25 cellular contexts compared by ENCODE assay signal in the genomic region with DNA sequence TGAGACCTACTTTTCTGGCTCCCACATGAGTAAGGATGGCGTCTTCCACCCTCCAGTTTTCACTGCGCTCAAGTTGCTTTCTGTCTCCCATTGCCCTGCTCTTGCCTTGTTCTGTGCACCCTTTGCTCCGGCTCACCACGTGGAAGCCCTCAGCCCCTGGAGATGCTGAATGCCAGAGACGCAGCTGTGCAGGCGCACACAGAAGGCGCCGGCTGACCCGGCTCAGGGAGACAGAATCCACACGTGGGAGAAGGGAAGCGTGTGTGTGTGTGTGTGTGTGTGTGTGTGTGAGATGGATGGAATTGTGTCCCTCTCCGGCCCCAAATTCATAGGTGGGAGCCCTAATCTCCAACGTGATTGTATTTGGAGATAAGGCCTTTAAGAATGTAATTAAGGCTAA.
DNase-seq lines count a peak whose midpoint lies in the region; ATAC-seq, FAIRE-seq and TF ChIP-seq lines count a peak whose summit lies in the region.
"Had no signal": no experiment of that assay in that cellular context is flagged by ENCODE, and none has a peak within 500 bp of the region (broad histone marks: within the 10 kb centered on the region; RNA-seq: fewer than 3 reads in every experiment).

No MANE protein-coding gene starts in this region.

- no peaks in the 10 kb centered on the region for H3K79me2 ChIP-seq in HCT116 (ENCODE audit: insufficient read depth, low read length)
- H3K79me2 ChIP-seq in neural progenitor cell (ENCODE audit: low read depth), result no peaks in the 10 kb centered on the region
- no peaks in the 10 kb centered on the region for H3K79me2 ChIP-seq in H9 (ENCODE audit: insufficient read depth, low read length)

- H3K18ac ChIP-seq in H9 (ENCODE audit: insufficient read length, low read depth, low read length), result no peak overlapping the region

- TF ChIP-seq RAD21 in A549 (conservative IDR thresholded peaks at IDR 0.05 in 1 of 2, IDR thresholded peaks at IDR 0.05 in 1 of 2), result no peak
- TF ChIP-seq RAD21 in HCT116 (IDR thresholded peaks at IDR 0.05; ENCODE audit: low read depth), result no peak

- POLR2A ChIA-PET in A549 (lab: Yijun Ruan, JAX), result no interaction called here
- POLR2A ChIA-PET in HCT116 (lab: Charles Lee), result interaction anchor here (1.7 kb wide), 1 partner anchor 23 kb away, joined by 4 read pairs; no protein-coding TSS in a partner anchor

- no peak overlapping the region for H2BK5ac ChIP-seq in H9 (ENCODE audit: insufficient read length, low read length)

- H3K27me3 Mint-ChIP-seq in neural progenitor cell (ENCODE audit: insufficient read depth, low read depth) (peaks cover 3% of the 10 kb centered on the region), H9 (ENCODE audit: low read depth) (peaks cover 4% of the 10 kb centered on the region; the same call in 1 of the 2 replicates)

- RAD21 ChIA-PET in HCT116 (lab: Charles Lee; ENCODE audit: low non-redundant PET in 1 of 2, low total read pairs in 2 of 2, uncharacterized antibody in 2 of 2, unreplicated experiment in 2 of 2), result no interaction called here

- H2AFZ ChIP-seq in HCT116 (ENCODE audit: low read depth, low read length, poor library complexity, severe bottlenecking) (no peak overlapping the region), neural progenitor cell (replicated peaks) (no peak overlapping the region), H9 (ENCODE audit: low read length) (no peak overlapping the region)

- H4K5ac ChIP-seq in H9 (ENCODE audit: insufficient read length, low read depth, low read length), result no peak overlapping the region

- H3K9me2 ChIP-seq in HCT116 (ENCODE audit: insufficient read depth), result no peaks in the 10 kb centered on the region

- no peaks in the 10 kb centered on the region for H3F3A ChIP-seq in neural progenitor cell (ENCODE audit: low read depth)

- H3K9ac ChIP-seq in HCT116 (ENCODE audit: low read length) (no peak overlapping the region), neural progenitor cell (no peak overlapping the region), H9 (ENCODE audit: extremely low read depth, insufficient read length, low read length) (no peak overlapping the region)

- H4K20me1 ChIP-seq in HCT116 (ENCODE audit: insufficient read depth) (no peaks in the 10 kb centered on the region), neural progenitor cell (ENCODE audit: low read depth) (no peaks in the 10 kb centered on the region), H9 (ENCODE audit: control insufficient read depth, insufficient read depth, insufficient read length) (no peaks in the 10 kb centered on the region)

- no peak overlapping the region for H4K91ac ChIP-seq in H9 (ENCODE audit: insufficient read length, low read depth, low read length)

- H2BK12ac ChIP-seq in H9 (ENCODE audit: insufficient read length, low read depth, low read length), result no peak overlapping the region

- no peak for TF ChIP-seq CTCF in A549 (IDR thresholded peaks at IDR 0.05)
- no peak for TF ChIP-seq CTCF in HCT116 (IDR thresholded peaks at IDR 0.05 in 2 of 3, conservative IDR thresholded peaks at IDR 0.05 in 1 of 3; ENCODE audit: borderline replicate concordance in 1 of 3, insufficient read depth in 1 of 3, low read depth in 2 of 3, low read length in 2 of 3)
- TF ChIP-seq CTCF in esophagus muscularis mucosa (IDR thresholded peaks at IDR 0.05), result no peak
- no peak for TF ChIP-seq CTCF in neural progenitor cell (IDR thresholded peaks at IDR 0.05)
- TF ChIP-seq CTCF in upper lobe of right lung (IDR thresholded peaks at IDR 0.05), result no peak
- no peak for TF ChIP-seq CTCF in H9 (conservative IDR thresholded peaks at IDR 0.05)

- no peak overlapping the region for H3K4ac ChIP-seq in H9 (ENCODE audit: low read depth, low read length)

- no peak overlapping the region for H4K8ac ChIP-seq in H9 (replicated peaks; ENCODE audit: insufficient read length, low read depth, low read length)

- H2BK20ac ChIP-seq in H9 (ENCODE audit: low read depth, low read length, poor library complexity, severe bottlenecking), result no peak overlapping the region

- H3K23ac ChIP-seq in H9 (ENCODE audit: insufficient read length, low read depth, low read length), result no peak overlapping the region

- H3K4me3 ChIP-seq in A549 (no peak overlapping the region), HCT116 (replicated peaks in 1 of 2; ENCODE audit: low read depth in 1 of 2, low read length in 2 of 2) (no peak overlapping the region), esophagus muscularis mucosa (no peak overlapping the region), neural progenitor cell (no peak overlapping the region), upper lobe of right lung (no peak overlapping the region)
- H3K4me3 ChIP-seq: MG63, SK-N-MC had no signal

- BruUV-seq in HCT116 (replicated peaks; lab: Mats Ljungman, UMichigan), result no TSS peak

- no peak overlapping the region for H2BK120ac ChIP-seq in H9 (ENCODE audit: low read depth, low read length, poor library complexity, severe bottlenecking)

- no peak overlapping the region for H2BK15ac ChIP-seq in H9 (ENCODE audit: low read depth, low read length)

- no peaks in the 10 kb centered on the region for H3K23me2 ChIP-seq in H9 (ENCODE audit: insufficient read length, low read depth, low read length, poor library complexity, severe bottlenecking)

- DNase-seq in A549 (ENCODE audit: low read depth in 1 of 2, low spot score in 1 of 2), result no peak
- DNase-seq in HCT116 (ENCODE audit: low read depth, low spot score), result no peak
- DNase-seq in esophagus muscularis mucosa (ENCODE audit: extremely low spot score), result no peak
- DNase-seq in neural progenitor cell (ENCODE audit: low spot score), result no peak
- DNase-seq in NCI-H1694 treated with DMSO at 0.1 percent for 48 hours (lab: John Stamatoyannopoulos, UW), result no peak
- no peak for DNase-seq in upper lobe of right lung
- DNase-seq in H9, result no peak
- DNase-seq: Calu3; CD4-positive, alpha-beta memory T cell; DMS53; Kasumi-1; MG63; NCI-H1048; NCI-H1436 treated with DMSO at 0.1 percent for 48 hours; NCI-H2029 treated with DMSO at 0.1 percent for 48 hours; NCI-H2171; NCI-H748 treated with DMSO at 0.1 percent for 48 hours; SHP77 had no signal

- TF ChIP-seq POLR2A in A549 (IDR thresholded peaks at IDR 0.05; ENCODE audit: low read length) (no peak), HCT116 (IDR thresholded peaks at IDR 0.05; ENCODE audit: borderline replicate concordance, extremely low read depth, insufficient read depth, insufficient read length) (no peak), esophagus muscularis mucosa (IDR thresholded peaks at IDR 0.05; ENCODE audit: low read depth) (no peak)

- TF ChIP-seq EP300 in A549 (IDR thresholded peaks at IDR 0.05), result no peak
- no peak for TF ChIP-seq EP300 in esophagus muscularis mucosa (IDR thresholded peaks at IDR 0.05)

- no peak overlapping the region for H3K14ac ChIP-seq in H9 (ENCODE audit: insufficient read depth, low read length)

- H3K79me1 ChIP-seq in H9 (ENCODE audit: insufficient read depth, low read depth, low read length, poor library complexity, severe bottlenecking), result no peaks in the 10 kb centered on the region

- 94% methylated on average over 13 of the region's 13 CpGs for WGBS in A549 (ENCODE audit: missing lambda C conversion rate)
- WGBS in esophagus muscularis mucosa, result 89% methylated on average over 13 of the region's 13 CpGs
- no CpG with 5 or more reads among the region's 13 CpGs for WGBS in H9 (ENCODE audit: extremely low coverage, insufficient read length, low lambda C conversion rate)

- no peak overlapping the region for H3K56ac ChIP-seq in H9 (ENCODE audit: insufficient read length, low read depth, low read length)

- H3K9me3 Mint-ChIP-seq in neural progenitor cell, result peaks cover 7% of the 10 kb centered on the region
- H3K9me3 Mint-ChIP-seq in H9, result no peaks in the 10 kb centered on the region
- H3K9me3 Mint-ChIP-seq: CD4-positive, alpha-beta memory T cell had no signal

- H3K36me3 Mint-ChIP-seq in neural progenitor cell (no peaks in the 10 kb centered on the region), H9 (ENCODE audit: insufficient read depth in 1 of 3, low read depth in 3 of 3) (no peaks in the 10 kb centered on the region)
- H3K36me3 Mint-ChIP-seq: CD4-positive, alpha-beta memory T cell; IgD-negative memory B cell had no signal

- no peak overlapping the region for H3T11ph ChIP-seq in H9 (ENCODE audit: low read length)

- H3K9me3 ChIP-seq in A549, result no peaks in the 10 kb centered on the region
- H3K9me3 ChIP-seq in HCT116 (ENCODE audit: control insufficient read depth in 1 of 2, insufficient read depth in 1 of 2, low read depth in 1 of 2, low read length in 2 of 2), result no peaks in the 10 kb centered on the region
- H3K9me3 ChIP-seq in esophagus muscularis mucosa, result no peaks in the 10 kb centered on the region
- H3K9me3 ChIP-seq in neural progenitor cell (ENCODE audit: low read depth), result no peaks in the 10 kb centered on the region
- H3K9me3 ChIP-seq in upper lobe of right lung, result no peaks in the 10 kb centered on the region
- no peaks in the 10 kb centered on the region for H3K9me3 ChIP-seq in H9 (ENCODE audit: control insufficient read depth, low read depth, low read length)
- H3K9me3 ChIP-seq: MG63 had no signal

- H2AK5ac ChIP-seq in H9 (ENCODE audit: insufficient read length, low read length), result no peak overlapping the region

- H3K4me1 ChIP-seq in A549 (peaks cover 8% of the 10 kb centered on the region), HCT116 (ENCODE audit: control insufficient read depth in 1 of 2, insufficient read depth in 2 of 2, low read length in 2 of 2) (peaks cover 26 to 36% of the 10 kb centered on the region in 2 experiments), esophagus muscularis mucosa (peaks cover 0 to 43% (median 34%) of the 10 kb centered on the region in 4 donors), neural progenitor cell (no peaks in the 10 kb centered on the region), upper lobe of right lung (no peaks in the 10 kb centered on the region), H9 (ENCODE audit: insufficient read depth, low read length) (no peaks in the 10 kb centered on the region)

- intact Hi-C loops in HCT116 (cut with micrococcal nuclease) (no loop called here), esophagus muscularis mucosa (cut with DNase I) (no loop called here), upper lobe of right lung (cut with DNase I) (no loop called here)

- H3K27ac ChIP-seq in A549, result peak overlapping the region; percentile 33 to 46; a peak in 3 of 6 replicates
- H3K27ac ChIP-seq in HCT116 (ENCODE audit: low read depth, low read length), result peak overlapping the region; percentile 7; the same call in 1 of the 2 replicates
- peak overlapping the region in 3 of 4 donors; percentile 78 to 96 (median 94) for H3K27ac ChIP-seq in esophagus muscularis mucosa (replicated peaks in 1 of 4)
- no peak overlapping the region for H3K27ac ChIP-seq in neural progenitor cell
- H3K27ac ChIP-seq in upper lobe of right lung, result no peak overlapping the region
- no peak overlapping the region for H3K27ac ChIP-seq in H9 (ENCODE audit: insufficient read length, low read depth, low read length)
- H3K27ac ChIP-seq: SK-N-MC had no signal

- ATAC-seq in A549, result no peak
- no peak for ATAC-seq in HCT116
- no peak for ATAC-seq in upper lobe of right lung

- no peak overlapping the region for H3K4me3 Mint-ChIP-seq in neural progenitor cell
- no peak overlapping the region for H3K4me3 Mint-ChIP-seq in H9
- H3K4me3 Mint-ChIP-seq: CD4-positive, alpha-beta memory T cell had no signal

- H3K27me3 ChIP-seq in HCT116 (ENCODE audit: insufficient read depth, low read length), result no peaks in the 10 kb centered on the region
- no peaks in the 10 kb centered on the region for H3K27me3 ChIP-seq in esophagus muscularis mucosa
- H3K27me3 ChIP-seq in neural progenitor cell, result no peaks in the 10 kb centered on the region
- H3K27me3 ChIP-seq in upper lobe of right lung, result no peaks in the 10 kb centered on the region
- no peaks in the 10 kb centered on the region for H3K27me3 ChIP-seq in H9 (ENCODE audit: insufficient read depth, low read length)
- H3K27me3 ChIP-seq: MG63 had no signal

- peak overlapping the region; percentile 67 for H3K27ac Mint-ChIP-seq in neural progenitor cell
- peak overlapping the region in 1 of 3 experiments; percentile 87; a peak in 1 of 7 replicates for H3K27ac Mint-ChIP-seq in H9

- FAIRE-seq in A549 (lab: Jason Lieb, UNC), result no peak
- FAIRE-seq: A204.1, GM12892, GM18507, H54, HTR-8/SVneo had no signal

- H3K36me3 ChIP-seq in HCT116 (ENCODE audit: control insufficient read depth in 1 of 2, insufficient read depth in 2 of 2, low read length in 2 of 2) (no peaks in the 10 kb centered on the region), esophagus muscularis mucosa (no peaks in the 10 kb centered on the region), neural progenitor cell (no peaks in the 10 kb centered on the region), upper lobe of right lung (no peaks in the 10 kb centered on the region)
- H3K36me3 ChIP-seq: MG63 had no signal

- no peak overlapping the region for H3K4me2 ChIP-seq in A549
- H3K4me2 ChIP-seq in HCT116 (ENCODE audit: low read length), result no peak overlapping the region
- no peak overlapping the region for H3K4me2 ChIP-seq in neural progenitor cell
- no peak overlapping the region for H3K4me2 ChIP-seq in H9 (ENCODE audit: insufficient read depth, insufficient read length, low read length)

- peaks cover 13% of the 10 kb centered on the region for H3K4me1 Mint-ChIP-seq in neural progenitor cell
- peaks cover 10 to 13% of the 10 kb centered on the region in 2 experiments for H3K4me1 Mint-ChIP-seq in H9

- CTCF ChIA-PET in A549 (lab: Yijun Ruan, JAX) (interaction anchor here (1.1 to 1.6 kb wide), 2 partner anchors 35 to 170 kb away, joined by 3 to 4 read pairs; no protein-coding TSS in a partner anchor), HCT116 (lab: Charles Lee) (interaction anchor here (1.1 kb wide), 1 partner anchor 10 kb away, joined by 3 read pairs; no protein-coding TSS in a partner anchor)

Comparison
In these comparisons a context has a peak if more than half of its experiments do, and no peak if none do; other contexts are left out.
1. H3K27ac ChIP-seq: peak in A549 (2 of 2), HCT116 (single experiment) and esophagus muscularis mucosa (3 of 4); none in neural progenitor cell (single experiment), upper lobe of right lung (single experiment) and H9 (single experiment).